In genomic region chr2:188050716-188051115, GRCh38 we compare ENCODE assay signal across 21 cellular contexts.
A peak's percentile ranks its signal among the peaks of the same experiment; 100 is the strongest.
DNase-seq lines count a peak whose midpoint lies in the region; ATAC-seq and TF ChIP-seq lines count a peak whose summit lies in the region.
"Had no signal": no experiment of that assay in that cellular context is flagged by ENCODE, and none has a peak within 500 bp of the region (broad histone marks: within the 10 kb centered on the region; RNA-seq: fewer than 3 reads in every experiment).

No MANE protein-coding gene starts in this region.

- no peak overlapping the region for H3K27ac Mint-ChIP-seq in activated CD4-positive, alpha-beta memory T cell treated with anti-CD3 and anti-CD28 coated beads for 36 hours
- H3K27ac Mint-ChIP-seq: CD14-positive monocyte; dendritic cell treated with granulocyte-macrophage colony-stimulating factor and Interleukin-4, amounts not matched to agents 40 ng/mL and 50 ng/mL, for 4 days; nephron progenitor cell; T-cell had no signal

- ATAC-seq in left cardiac atrium (no peak), HG03175 (IDR thresholded peaks at IDR 0.05; ENCODE audit: unreplicated experiment) (no peak)
- ATAC-seq: A549, body of pancreas, Right ventricle myocardium inferior, T-cell had no signal

- H3K27me3 Mint-ChIP-seq in activated CD4-positive, alpha-beta memory T cell treated with anti-CD3 and anti-CD28 coated beads for 36 hours, result no peaks in the 10 kb centered on the region
- H3K27me3 Mint-ChIP-seq: dendritic cell treated with granulocyte-macrophage colony-stimulating factor and Interleukin-4, amounts not matched to agents 40 ng/mL and 50 ng/mL, for 4 days; T-cell had no signal

- H3K9me3 ChIP-seq in HEK293 (ENCODE audit: control insufficient read depth, insufficient read depth, low read depth, low read length), result no peaks in the 10 kb centered on the region
- H3K9me3 ChIP-seq: A549, body of pancreas, testis had no signal

- no peaks in the 10 kb centered on the region for H3K4me1 Mint-ChIP-seq in activated CD4-positive, alpha-beta memory T cell treated with anti-CD3 and anti-CD28 coated beads for 36 hours (ENCODE audit: low read depth)
- H3K4me1 Mint-ChIP-seq: CD14-positive monocyte, nephron progenitor cell, T-cell had no signal

- intact Hi-C loops in activated CD4-positive, alpha-beta memory T cell treated with anti-CD3 and anti-CD28 coated beads for 36 hours (cut with micrococcal nuclease), result no loop called here
- intact Hi-C loops in left cardiac atrium (cut with DNase I), result no loop called here

- H3K9me3 Mint-ChIP-seq in activated CD4-positive, alpha-beta memory T cell treated with anti-CD3 and anti-CD28 coated beads for 36 hours, result no peaks in the 10 kb centered on the region
- H3K9me3 Mint-ChIP-seq: dendritic cell treated with granulocyte-macrophage colony-stimulating factor and Interleukin-4, amounts not matched to agents 40 ng/mL and 50 ng/mL, for 4 days; nephron progenitor cell had no signal

- H3K36me3 ChIP-seq in HEK293 (ENCODE audit: control insufficient read depth in 2 of 2, insufficient read depth in 1 of 2, low read length in 2 of 2), result no peaks in the 10 kb centered on the region

- DNase-seq in A172 (ENCODE audit: low spot score) (peak; percentile 66), amniotic epithelial cell (ENCODE audit: low read depth) (peak; percentile 41), kidney glomerular epithelial cell (lab: John Stamatoyannopoulos, UW) (peak; percentile 99), NCI-H2107 (lab: John Stamatoyannopoulos, UW) (no peak), left cardiac atrium (no peak)
- no peak for DNase-seq in activated CD4-positive, alpha-beta memory T cell treated with anti-CD3 and anti-CD28 coated beads for 36 hours
- DNase-seq: activated CD4-positive, alpha-beta T cell treated with anti-CD3 and anti-CD28 coated beads, Interleukin-2, amount 50 U/mL, for 4 hours; activated naive CD4-positive, alpha-beta T cell treated with Interleukin-2 at 50 U/mL for 16 hours; activated T-cell treated with anti-CD3 and anti-CD28 coated beads for 4 hours; body of pancreas; NCI-H2029; NCI-H510A treated with DMSO at 0.1 percent for 48 hours; nephron progenitor cell; T-cell; testis had no signal

- no peaks in the 10 kb centered on the region for H3K36me3 Mint-ChIP-seq in activated CD4-positive, alpha-beta memory T cell treated with anti-CD3 and anti-CD28 coated beads for 36 hours
- H3K36me3 Mint-ChIP-seq: CD14-positive monocyte, T-cell had no signal

- no peak overlapping the region for H3K4me3 ChIP-seq in HEK293 (ENCODE audit: low read depth, low read length)
- H3K4me3 ChIP-seq: A549, body of pancreas, testis had no signal

- no peak overlapping the region for H3K27ac ChIP-seq in HEK293 (ENCODE audit: extremely low read depth, low read depth, low read length)
- H3K27ac ChIP-seq: A549, body of pancreas, testis had no signal

- CTCF ChIA-PET in HEK293 (lab: Yijun Ruan, JAX), result no interaction called here
- CTCF ChIA-PET in activated CD4-positive, alpha-beta memory T cell treated with anti-CD3 and anti-CD28 coated beads for 36 hours (lab: Charles Lee), result no interaction called here

- peaks cover 10% of the 10 kb centered on the region; the same call in 1 of the 2 replicates for H3K4me1 ChIP-seq in HEK293 (ENCODE audit: control insufficient read depth, insufficient read depth, low read length)
- H3K4me1 ChIP-seq: A549, testis had no signal

- POLR2A ChIA-PET in HEK293 (lab: Yijun Ruan, JAX), result interaction anchor here (0.7 kb wide), 1 partner anchor 592 kb away, joined by 3 read pairs; no protein-coding TSS in a partner anchor
- POLR2A ChIA-PET in activated CD4-positive, alpha-beta memory T cell treated with anti-CD3 and anti-CD28 coated beads for 36 hours (lab: Charles Lee), result no interaction called here

- no peak for TF ChIP-seq CTCF in HEK293 (tag by site-specific recombination; IDR thresholded peaks at IDR 0.05)

- no peak overlapping the region for H3K4me3 Mint-ChIP-seq in activated CD4-positive, alpha-beta memory T cell treated with anti-CD3 and anti-CD28 coated beads for 36 hours
- H3K4me3 Mint-ChIP-seq: CD14-positive monocyte; dendritic cell treated with granulocyte-macrophage colony-stimulating factor and Interleukin-4, amounts not matched to agents 40 ng/mL and 50 ng/mL, for 4 days; nephron progenitor cell; T-cell had no signal

TF ChIP-seq in HEK293, 187 proteins besides CTCF, POLR2A, EP300 and RAD21:
- TF ChIP-seq ZNF341 (tag by site-specific recombination; IDR thresholded peaks at IDR 0.05; ENCODE audit: low read depth) (no peak), FEZF1 (tag by site-specific recombination; IDR thresholded peaks at IDR 0.05) (peak; percentile 65; the same call in 1 of the 2 replicates), HOXD13 (CRISPR knock-in tag; IDR thresholded peaks at IDR 0.05; ENCODE audit: borderline replicate concordance) (0 out of 2 replicates have a peak, but pooled peaks have one; percentile 27), ZNF19 (tag by site-specific recombination; IDR thresholded peaks at IDR 0.05; ENCODE audit: low read depth) (no peak), ZNF148 (tag by site-specific recombination; IDR thresholded peaks at IDR 0.05; ENCODE audit: borderline replicate concordance) (no peak), MZF1 (tag by site-specific recombination; IDR thresholded peaks at IDR 0.05; ENCODE audit: borderline replicate concordance) (no peak)
- TF ChIP-seq, protein P1, sequence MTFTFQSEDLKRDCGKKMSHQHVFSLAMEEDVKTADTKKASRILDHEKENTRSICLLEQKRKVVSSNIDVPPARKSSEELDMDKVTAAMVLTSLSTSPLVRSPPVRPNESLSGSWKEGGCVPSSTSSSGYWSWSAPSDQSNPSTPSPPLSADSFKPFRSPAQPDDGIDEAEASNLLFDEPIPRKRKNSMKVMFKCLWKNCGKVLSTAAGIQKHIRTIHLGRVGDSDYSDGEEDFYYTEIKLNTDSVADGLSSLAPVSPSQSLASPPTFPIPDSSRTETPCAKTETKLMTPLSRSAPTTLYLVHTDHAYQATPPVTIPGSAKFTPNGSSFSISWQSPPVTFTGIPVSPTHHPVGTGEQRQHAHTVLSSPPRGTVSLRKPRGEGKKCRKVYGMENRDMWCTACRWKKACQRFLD (tag by site-specific recombination; IDR thresholded peaks at IDR 0.05), result no peak
TF ChIP-seq in HEK293: peak in this region for 2.

Comparison
In these comparisons a context has a peak if more than half of its experiments do, and no peak if none do; other contexts are left out.
1. DNase-seq: peak in A172 (single experiment), amniotic epithelial cell (single experiment) and kidney glomerular epithelial cell (single experiment); none in activated CD4-positive, alpha-beta memory T cell treated with anti-CD3 and anti-CD28 coated beads for 36 hours (single experiment), NCI-H2107 (single experiment) and left cardiac atrium (single experiment).